In genomic region chr12:104306943-104307654, GRCh38 we compare ENCODE assay signal across 2 cellular contexts.
TF ChIP-seq lines count a peak whose summit lies in the region.

No MANE protein-coding gene starts in this region.

TF ChIP-seq in A549, 52 proteins besides CTCF, POLR2A, EP300 and RAD21 (continued from another document):
- TF ChIP-seq GATA3 (IDR thresholded peaks at IDR 0.05; ENCODE audit: borderline replicate concordance) (peak; percentile 18; the same call in 1 of the 2 replicates), HMGXB4 (CRISPR knock-in tag; IDR thresholded peaks at IDR 0.05; ENCODE audit: borderline replicate concordance) (peak; percentile 18; the same call in 1 of the 2 replicates), POLR2AphosphoS2 (conservative IDR thresholded peaks at IDR 0.05; ENCODE audit: low read length) (peak; percentile 97), EHMT2 (IDR thresholded peaks at IDR 0.05; ENCODE audit: low read depth) (no peak)
TF ChIP-seq in A549: peak in this region for 7.

TF ChIP-seq in GM23338, 12 proteins besides CTCF, POLR2A, EP300 and RAD21:
- TF ChIP-seq REST (IDR thresholded peaks at IDR 0.05; ENCODE audit: unreplicated experiment) = no peak
